2 cellular contexts compared by ENCODE assay signal in the genomic region with DNA sequence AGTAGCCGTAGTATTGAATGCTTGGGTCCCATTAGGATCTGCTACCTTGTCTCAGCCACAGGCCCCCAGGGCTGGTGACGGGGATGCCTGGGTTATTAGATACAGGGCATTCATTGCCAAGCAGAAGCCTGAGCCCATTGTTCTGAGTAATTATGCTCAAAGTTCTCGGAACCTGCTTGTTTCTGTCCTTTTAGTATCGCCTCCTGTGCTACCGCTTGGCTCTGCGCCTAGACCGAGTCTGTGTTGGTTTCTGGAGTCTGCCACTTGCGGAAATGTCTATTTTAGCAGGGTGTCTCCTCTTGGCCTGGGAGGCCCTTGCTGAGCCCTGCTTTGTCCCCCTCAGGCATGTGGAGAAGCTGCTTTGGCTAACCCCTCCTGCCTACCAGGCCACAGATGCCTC.
TF ChIP-seq lines count a peak whose summit lies in the region.

No MANE protein-coding gene starts in this region.

TF ChIP-seq in SK-N-SH treated with all-trans-retinoic acid at 6 μM for 48 hours, 23 proteins besides CTCF, POLR2A, EP300 and RAD21:
- TF ChIP-seq ISL1 (CRISPR knock-in tag; IDR thresholded peaks at IDR 0.05) (peak; percentile 41; the same call in 1 of the 2 replicates), TCF4 (CRISPR knock-in tag; IDR thresholded peaks at IDR 0.05; ENCODE audit: borderline replicate concordance) (no peak), GLIS3 (CRISPR knock-in tag; IDR thresholded peaks at IDR 0.05) (no peak), RARB (CRISPR knock-in tag; IDR thresholded peaks at IDR 0.05) (no peak), ESRRG (CRISPR knock-in tag; IDR thresholded peaks at IDR 0.05) (no peak), PPARA (CRISPR knock-in tag; IDR thresholded peaks at IDR 0.05; ENCODE audit: borderline replicate concordance) (no peak)
- TF ChIP-seq, protein P1, sequence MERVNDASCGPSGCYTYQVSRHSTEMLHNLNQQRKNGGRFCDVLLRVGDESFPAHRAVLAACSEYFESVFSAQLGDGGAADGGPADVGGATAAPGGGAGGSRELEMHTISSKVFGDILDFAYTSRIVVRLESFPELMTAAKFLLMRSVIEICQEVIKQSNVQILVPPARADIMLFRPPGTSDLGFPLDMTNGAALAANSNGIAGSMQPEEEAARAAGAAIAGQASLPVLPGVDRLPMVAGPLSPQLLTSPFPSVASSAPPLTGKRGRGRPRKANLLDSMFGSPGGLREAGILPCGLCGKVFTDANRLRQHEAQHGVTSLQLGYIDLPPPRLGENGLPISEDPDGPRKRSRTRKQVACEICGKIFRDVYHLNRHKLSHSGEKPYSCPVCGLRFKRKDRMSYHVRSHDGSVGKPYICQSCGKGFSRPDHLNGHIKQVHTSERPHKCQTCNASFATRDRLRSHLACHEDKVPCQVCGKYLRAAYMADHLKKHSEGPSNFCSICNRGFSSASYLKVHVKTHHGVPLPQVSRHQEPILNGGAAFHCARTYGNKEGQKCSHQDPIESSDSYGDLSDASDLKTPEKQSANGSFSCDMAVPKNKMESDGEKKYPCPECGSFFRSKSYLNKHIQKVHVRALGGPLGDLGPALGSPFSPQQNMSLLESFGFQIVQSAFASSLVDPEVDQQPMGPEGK (CRISPR knock-in tag; IDR thresholded peaks at IDR 0.05; ENCODE audit: borderline replicate concordance): no peak

TF ChIP-seq in SK-N-SH, 30 proteins besides CTCF, POLR2A, EP300 and RAD21:
- no peak for TF ChIP-seq GABPA (IDR thresholded peaks at IDR 0.05; ENCODE audit: low read depth)
- TF ChIP-seq, protein P2, sequence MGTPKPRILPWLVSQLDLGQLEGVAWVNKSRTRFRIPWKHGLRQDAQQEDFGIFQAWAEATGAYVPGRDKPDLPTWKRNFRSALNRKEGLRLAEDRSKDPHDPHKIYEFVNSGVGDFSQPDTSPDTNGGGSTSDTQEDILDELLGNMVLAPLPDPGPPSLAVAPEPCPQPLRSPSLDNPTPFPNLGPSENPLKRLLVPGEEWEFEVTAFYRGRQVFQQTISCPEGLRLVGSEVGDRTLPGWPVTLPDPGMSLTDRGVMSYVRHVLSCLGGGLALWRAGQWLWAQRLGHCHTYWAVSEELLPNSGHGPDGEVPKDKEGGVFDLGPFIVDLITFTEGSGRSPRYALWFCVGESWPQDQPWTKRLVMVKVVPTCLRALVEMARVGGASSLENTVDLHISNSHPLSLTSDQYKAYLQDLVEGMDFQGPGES (IDR thresholded peaks at IDR 0.05; ENCODE audit: low read depth, low read length): no peak
- TF ChIP-seq POLR2AphosphoS5 (IDR thresholded peaks at IDR 0.05; ENCODE audit: low read depth, low read length): no peak
- TF ChIP-seq RXRA (IDR thresholded peaks at IDR 0.05; ENCODE audit: borderline replicate concordance, low read depth): no peak
- TF ChIP-seq NFIC (IDR thresholded peaks at IDR 0.05; ENCODE audit: borderline replicate concordance): no peak
- no peak for TF ChIP-seq TCF12 (IDR thresholded peaks at IDR 0.05)
- TF ChIP-seq ELF1 (IDR thresholded peaks at IDR 0.05): no peak
- TF ChIP-seq MEF2A (IDR thresholded peaks at IDR 0.05; ENCODE audit: borderline replicate concordance, low read depth): no peak
- no peak for TF ChIP-seq FOSL2 (IDR thresholded peaks at IDR 0.05; ENCODE audit: borderline replicate concordance, low read depth)
- no peak for TF ChIP-seq FOXM1 (IDR thresholded peaks at IDR 0.05; ENCODE audit: low read depth)
- no peak for TF ChIP-seq NRF1 (IDR thresholded peaks at IDR 0.05; ENCODE audit: low read depth, low read length)
- TF ChIP-seq YY1 (IDR thresholded peaks at IDR 0.05; ENCODE audit: low read depth): no peak
